ENCODE assay signal across 21 cellular contexts in genomic region chr11:17898071-17898470, GRCh38.
DNase-seq lines count a peak whose midpoint lies in the region; TF ChIP-seq lines count a peak whose summit lies in the region.
"Had no signal": no experiment of that assay in that cellular context is flagged by ENCODE, and none has a peak within 500 bp of the region (broad histone marks: within the 10 kb centered on the region; RNA-seq: fewer than 3 reads in every experiment).

No MANE protein-coding gene starts in this region.

- H3K4me3 ChIP-seq in epithelial cell of esophagus (ENCODE audit: low read length), result no peak overlapping the region
- H3K4me3 ChIP-seq: BLaER1 had no signal

- DNase-seq in G401 (ENCODE audit: low spot score) (peak; percentile 68), cerebellar cortex (ENCODE audit: low spot score) (peak; percentile 58), epithelial cell of esophagus (ENCODE audit: low read depth) (peak; percentile 10), NCI-H2227 treated with DMSO at 0.1 percent for 48 hours (lab: John Stamatoyannopoulos, UW) (no peak), NAMALWA (ENCODE audit: low spot score) (no peak)
- DNase-seq in stimulated activated naive CD4-positive, alpha-beta T cell (lab: John Stamatoyannopoulos, UW), result no peak
- DNase-seq: 8988T; ACHN; BE2C; CD4-positive, alpha-beta memory T cell; CD4-positive, CD25-positive, alpha-beta regulatory T cell; CD8-positive, alpha-beta memory T cell; COR-L47; DMS 273 treated with DMSO at 0.1 percent for 48 hours; DMS153; DMS53; DMS79; DND-41; EL; GF-D8 had no signal

- in situ Hi-C loops in G401 (cut with HindIII; ENCODE audit: low sequenced_read_pairs), result no loop called here

- no peak for TF ChIP-seq CTCF in epithelial cell of esophagus (IDR thresholded peaks at IDR 0.05; ENCODE audit: insufficient read depth, low read depth, low read length, missing control alignments)

Comparison
In these comparisons a context has a peak if more than half of its experiments do, and no peak if none do; other contexts are left out.
1. DNase-seq: peak in G401 (single experiment), cerebellar cortex (single experiment) and epithelial cell of esophagus (single experiment); none in NCI-H2227 treated with DMSO at 0.1 percent for 48 hours (single experiment), stimulated activated naive CD4-positive, alpha-beta T cell (0 of 6) and NAMALWA (single experiment).